Comparison of ENCODE assay signal across 10 cellular contexts in genomic region chr6:118186676-118187567, GRCh38.
DNase-seq lines count a peak whose midpoint lies in the region; ATAC-seq and TF ChIP-seq lines count a peak whose summit lies in the region.
"Had no signal": no experiment of that assay in that cellular context is flagged by ENCODE, and none has a peak within 500 bp of the region (broad histone marks: within the 10 kb centered on the region; RNA-seq: fewer than 3 reads in every experiment).

No MANE protein-coding gene starts in this region.

- no peaks in the 10 kb centered on the region for H3K9me3 Mint-ChIP-seq in activated naive CD8-positive, alpha-beta T cell treated with anti-CD3 and anti-CD28 coated beads for 36 hours

- peak in 1 of 2 donors; percentile 10 for DNase-seq in cardiac muscle cell (ENCODE audit: low read depth in 1 of 2, low spot score in 1 of 2)
- no peak for DNase-seq in left cardiac atrium
- no peak for DNase-seq in activated naive CD8-positive, alpha-beta T cell treated with anti-CD3 and anti-CD28 coated beads for 36 hours
- no peak for DNase-seq in GM03348 (ENCODE audit: low spot score)
- DNase-seq in amygdala (lab: John Stamatoyannopoulos, UW): no peak
- DNase-seq in activated CD8-positive, alpha-beta memory T cell treated with anti-CD3 and anti-CD28 coated beads, Interleukin-2, amount 50 U/mL, for 4 hours: no peak
- DNase-seq: DND-41, NCI-H2171 treated with DMSO at 0.1 percent for 48 hours had no signal

- H3K4me1 ChIP-seq in cardiac muscle cell (ENCODE audit: low read depth) (peaks cover 3% of the 10 kb centered on the region), subcutaneous abdominal adipose tissue (ENCODE audit: control insufficient read depth in 5 of 5, insufficient read depth in 5 of 5, low read length in 5 of 5) (peaks cover 2 to 20% (median 10%) of the 10 kb centered on the region in 5 donors)

- H3K36me3 Mint-ChIP-seq in activated naive CD8-positive, alpha-beta T cell treated with anti-CD3 and anti-CD28 coated beads for 36 hours: no peaks in the 10 kb centered on the region

- TF ChIP-seq CTCF in cardiac muscle cell (IDR thresholded peaks at IDR 0.05; ENCODE audit: low read depth, low read length): no peak

- no peaks in the 10 kb centered on the region for H3K36me3 ChIP-seq in cardiac muscle cell
- H3K36me3 ChIP-seq in subcutaneous abdominal adipose tissue (ENCODE audit: control insufficient read depth in 5 of 5, insufficient read depth in 5 of 5, low read length in 5 of 5): no peaks in the 10 kb centered on the region

- peaks cover 4% of the 10 kb centered on the region for H3K27me3 Mint-ChIP-seq in activated naive CD8-positive, alpha-beta T cell treated with anti-CD3 and anti-CD28 coated beads for 36 hours

- H3K9me3 ChIP-seq in cardiac muscle cell (ENCODE audit: low read depth) (no peaks in the 10 kb centered on the region), subcutaneous abdominal adipose tissue (ENCODE audit: control insufficient read depth in 5 of 5, low read length in 5 of 5) (no peaks in the 10 kb centered on the region)

- peaks cover 15% of the 10 kb centered on the region for H3K4me1 Mint-ChIP-seq in activated naive CD8-positive, alpha-beta T cell treated with anti-CD3 and anti-CD28 coated beads for 36 hours

- peak overlapping the region; percentile 50 for H3K4me3 Mint-ChIP-seq in activated naive CD8-positive, alpha-beta T cell treated with anti-CD3 and anti-CD28 coated beads for 36 hours

- intact Hi-C loops in left cardiac atrium (cut with DNase I): no loop called here

- peak overlapping the region; percentile 62 for H3K27ac Mint-ChIP-seq in activated naive CD8-positive, alpha-beta T cell treated with anti-CD3 and anti-CD28 coated beads for 36 hours

- H3K4me3 ChIP-seq in cardiac muscle cell (no peak overlapping the region), subcutaneous abdominal adipose tissue (ENCODE audit: low read depth in 1 of 5, low read length in 5 of 5) (no peak overlapping the region)

- H3K27ac ChIP-seq in cardiac muscle cell: peak overlapping the region; percentile 6
- peak overlapping the region; percentile 70 for H3K27ac ChIP-seq in subcutaneous abdominal adipose tissue (ENCODE audit: low read depth, low read length)

- ATAC-seq in left cardiac atrium (no peak), HG02884 (IDR thresholded peaks at IDR 0.05; ENCODE audit: unreplicated experiment) (peak; percentile 65)

- H3K9ac ChIP-seq in subcutaneous abdominal adipose tissue (ENCODE audit: low read length in 5 of 5): peak overlapping the region in 2 of 5 donors; percentile 2 to 4

- H3K27me3 ChIP-seq in cardiac muscle cell (no peaks in the 10 kb centered on the region), subcutaneous abdominal adipose tissue (ENCODE audit: control insufficient read depth in 5 of 5, insufficient read depth in 4 of 5, low read length in 5 of 5) (no peaks in the 10 kb centered on the region)
